In the genomic region with DNA sequence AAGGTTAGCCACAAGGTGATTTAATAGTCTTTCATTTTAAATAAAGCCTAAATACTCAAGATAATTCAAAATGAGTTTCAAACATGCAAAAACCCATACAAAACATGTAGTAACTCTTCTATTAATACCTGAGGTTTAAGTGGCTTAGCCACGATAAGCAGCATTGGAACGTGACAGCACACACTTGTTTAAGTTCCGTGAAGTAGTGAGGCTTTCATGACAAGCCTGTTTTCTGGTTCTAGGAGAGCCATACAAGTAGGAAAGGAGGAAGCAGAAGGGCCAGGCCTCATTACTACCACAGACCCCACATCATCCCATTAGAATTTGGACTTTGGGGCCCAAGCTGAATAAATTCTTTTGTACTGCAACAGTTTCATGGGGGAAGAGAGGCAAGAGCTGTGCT, we compare ENCODE assay signal across 1 cellular context.
TF ChIP-seq lines count a peak whose summit lies in the region.

No MANE protein-coding gene starts in this region.

TF ChIP-seq in GM23338, 12 proteins besides CTCF, POLR2A, EP300 and RAD21:
- TF ChIP-seq, protein P1, sequence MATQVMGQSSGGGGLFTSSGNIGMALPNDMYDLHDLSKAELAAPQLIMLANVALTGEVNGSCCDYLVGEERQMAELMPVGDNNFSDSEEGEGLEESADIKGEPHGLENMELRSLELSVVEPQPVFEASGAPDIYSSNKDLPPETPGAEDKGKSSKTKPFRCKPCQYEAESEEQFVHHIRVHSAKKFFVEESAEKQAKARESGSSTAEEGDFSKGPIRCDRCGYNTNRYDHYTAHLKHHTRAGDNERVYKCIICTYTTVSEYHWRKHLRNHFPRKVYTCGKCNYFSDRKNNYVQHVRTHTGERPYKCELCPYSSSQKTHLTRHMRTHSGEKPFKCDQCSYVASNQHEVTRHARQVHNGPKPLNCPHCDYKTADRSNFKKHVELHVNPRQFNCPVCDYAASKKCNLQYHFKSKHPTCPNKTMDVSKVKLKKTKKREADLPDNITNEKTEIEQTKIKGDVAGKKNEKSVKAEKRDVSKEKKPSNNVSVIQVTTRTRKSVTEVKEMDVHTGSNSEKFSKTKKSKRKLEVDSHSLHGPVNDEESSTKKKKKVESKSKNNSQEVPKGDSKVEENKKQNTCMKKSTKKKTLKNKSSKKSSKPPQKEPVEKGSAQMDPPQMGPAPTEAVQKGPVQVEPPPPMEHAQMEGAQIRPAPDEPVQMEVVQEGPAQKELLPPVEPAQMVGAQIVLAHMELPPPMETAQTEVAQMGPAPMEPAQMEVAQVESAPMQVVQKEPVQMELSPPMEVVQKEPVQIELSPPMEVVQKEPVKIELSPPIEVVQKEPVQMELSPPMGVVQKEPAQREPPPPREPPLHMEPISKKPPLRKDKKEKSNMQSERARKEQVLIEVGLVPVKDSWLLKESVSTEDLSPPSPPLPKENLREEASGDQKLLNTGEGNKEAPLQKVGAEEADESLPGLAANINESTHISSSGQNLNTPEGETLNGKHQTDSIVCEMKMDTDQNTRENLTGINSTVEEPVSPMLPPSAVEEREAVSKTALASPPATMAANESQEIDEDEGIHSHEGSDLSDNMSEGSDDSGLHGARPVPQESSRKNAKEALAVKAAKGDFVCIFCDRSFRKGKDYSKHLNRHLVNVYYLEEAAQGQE (IDR thresholded peaks at IDR 0.05; ENCODE audit: unreplicated experiment): no peak
- TF ChIP-seq CREB1 (CRISPR knock-in tag; IDR thresholded peaks at IDR 0.05; ENCODE audit: low read depth): no peak
- TF ChIP-seq ZNF462 (CRISPR knock-in tag; IDR thresholded peaks at IDR 0.05): no peak
TF ChIP-seq in GM23338: peak in this region for 0.
